11 cellular contexts compared by ENCODE assay signal in the genomic region with DNA sequence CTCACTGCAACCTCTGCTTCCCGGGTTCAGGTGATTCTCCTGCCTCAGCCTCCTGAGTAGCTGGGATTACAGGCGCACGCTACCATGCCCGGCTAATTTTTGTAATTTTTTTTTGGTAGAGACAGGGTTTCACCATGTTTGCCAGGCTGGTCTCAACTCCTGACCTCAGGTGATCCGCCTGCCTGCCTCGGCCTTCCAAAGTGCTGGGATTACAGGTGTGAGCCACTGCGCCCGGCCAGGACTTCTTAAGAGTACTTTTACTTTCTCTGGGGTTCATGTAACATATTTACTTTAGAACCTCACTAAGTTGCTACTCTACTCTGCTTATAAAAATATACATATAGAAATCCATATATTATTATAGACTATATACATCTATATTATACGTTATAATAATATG. TPM values are rescaled to one million over a fixed set of nuclear protein-coding genes. Genes with fewer than 3 reads are reported as not detected.
DNase-seq lines count a peak whose midpoint lies in the region; ATAC-seq, FAIRE-seq and TF ChIP-seq lines count a peak whose summit lies in the region.
"Not testable (repeated sequence)": the region's sequence is repeated elsewhere in the genome, so short reads cannot be mapped to it uniquely, and the experiment has no call there.
"Had no signal": no experiment of that assay in that cellular context is flagged by ENCODE, and none has a peak within 500 bp of the region (broad histone marks: within the 10 kb centered on the region; RNA-seq: fewer than 3 reads in every experiment).

No MANE protein-coding gene starts in this region.

- CTCF ChIA-PET in Calu3 (lab: Charles Lee), result interaction anchor here (0.7 to 2.3 kb wide), 9 partner anchors 112 to 403 kb away, joined by 3 to 50 read pairs (median 9); a partner anchor contains a TSS

- BruUV-seq in Calu3 (replicated peaks; lab: Mats Ljungman, UMichigan), result not testable (repeated sequence)

- not testable (repeated sequence) for H3K9ac ChIP-seq in keratinocyte (ENCODE audit: control insufficient read depth, extremely low read depth, insufficient read depth, low read length); skeletal muscle tissue (ENCODE audit: low read depth in 1 of 3, low read length in 3 of 3)

- not testable (repeated sequence) for H3K9me1 ChIP-seq in keratinocyte (ENCODE audit: control insufficient read depth, extremely low read depth, insufficient read depth, low read length)

- dilution Hi-C loops in keratinocyte (cut with MboI; ENCODE audit: extremely low pct_ligation_motif_present, low sequenced_read_pairs), result not testable (repeated sequence)

- H3K4me2 ChIP-seq in keratinocyte (ENCODE audit: control insufficient read depth, extremely low read depth, insufficient read depth, low read depth, low read length), result peak overlapping the region; percentile 86

- TF ChIP-seq CTCF in Calu3 (IDR thresholded peaks at IDR 0.05; ENCODE audit: unreplicated experiment); Peyer's patch (IDR thresholded peaks at IDR 0.05); keratinocyte (optimal IDR thresholded peaks at IDR 0.05 in 1 of 3, IDR thresholded peaks at IDR 0.05 in 1 of 3, conservative IDR thresholded peaks at IDR 0.05 in 1 of 3; ENCODE audit: extremely low read depth in 1 of 3, insufficient read depth in 2 of 3, low read length in 3 of 3): not testable (repeated sequence)

- H3K27me3 Mint-ChIP-seq in Calu3 (ENCODE audit: unreplicated experiment); activated T-cell treated with anti-CD3 and anti-CD28 coated beads, Interleukin-2, amount 50 U/mL, for 24 hours; central memory CD8-positive, alpha-beta T cell: not testable (repeated sequence)
- H3K27me3 Mint-ChIP-seq in naive thymus-derived CD8-positive, alpha-beta T cell, result peaks cover 0 to 11% (median 7%) of the 10 kb centered on the region in 5 donors

- H3K4me1 Mint-ChIP-seq in Calu3 (ENCODE audit: low read depth, unreplicated experiment), result peaks cover 20% of the 10 kb centered on the region
- H3K4me1 Mint-ChIP-seq in activated T-cell treated with anti-CD3 and anti-CD28 coated beads, Interleukin-2, amount 50 U/mL, for 24 hours (ENCODE audit: low read depth); central memory CD8-positive, alpha-beta T cell; naive thymus-derived CD8-positive, alpha-beta T cell: not testable (repeated sequence)

- not testable (repeated sequence) for DNase-seq in Calu3; Peyer's patch; activated T-cell treated with anti-CD3 and anti-CD28 coated beads, Interleukin-2, amount 50 U/mL, for 24 hours; central memory CD8-positive, alpha-beta T cell (ENCODE audit: low spot score in 2 of 2); keratinocyte (ENCODE audit: low read depth, low spot score)
- DNase-seq in naive thymus-derived CD8-positive, alpha-beta T cell, result peak in 1 of 10 donors; percentile 4

- H4K20me1 ChIP-seq in keratinocyte (ENCODE audit: control insufficient read depth, extremely low read depth, insufficient read depth, low read length), result not testable (repeated sequence)

- H3K4me3 ChIP-seq in Peyer's patch, result peak overlapping the region in 2 of 4 donors; percentile 42 to 44
- H3K4me3 ChIP-seq in keratinocyte (ENCODE audit: control insufficient read depth in 2 of 3, extremely low read depth in 1 of 3, insufficient read depth in 2 of 3, low read depth in 1 of 3, low read length in 3 of 3), result not testable (repeated sequence)
- H3K4me3 ChIP-seq in skeletal muscle tissue (ENCODE audit: low read length in 3 of 3), result peak overlapping the region; percentile 28 to 70 (median 57)

- not testable (repeated sequence) for H3K9me3 ChIP-seq in Peyer's patch; keratinocyte (ENCODE audit: control insufficient read depth, low read depth, low read length); skeletal muscle tissue (ENCODE audit: control insufficient read depth in 3 of 3, low read length in 3 of 3)

- POLR2A ChIA-PET in naive thymus-derived CD8-positive, alpha-beta T cell (lab: Charles Lee), result not testable (repeated sequence)

- H3K36me3 Mint-ChIP-seq in Calu3 (ENCODE audit: insufficient read depth, unreplicated experiment); activated T-cell treated with anti-CD3 and anti-CD28 coated beads, Interleukin-2, amount 50 U/mL, for 24 hours (ENCODE audit: low read depth); central memory CD8-positive, alpha-beta T cell (ENCODE audit: insufficient read depth); naive thymus-derived CD8-positive, alpha-beta T cell: not testable (repeated sequence)

- not testable (repeated sequence) for H3K27me3 ChIP-seq in Peyer's patch; keratinocyte (ENCODE audit: control insufficient read depth, extremely low read depth, insufficient read depth, low read length); skeletal muscle tissue (ENCODE audit: control insufficient read depth in 3 of 3, insufficient read depth in 3 of 3, low read length in 3 of 3)

- H3K27ac Mint-ChIP-seq in Calu3 (ENCODE audit: unreplicated experiment); activated T-cell treated with anti-CD3 and anti-CD28 coated beads, Interleukin-2, amount 50 U/mL, for 24 hours; central memory CD8-positive, alpha-beta T cell (ENCODE audit: low read depth); naive thymus-derived CD8-positive, alpha-beta T cell: not testable (repeated sequence)

- H3K9me3 Mint-ChIP-seq in Calu3 (ENCODE audit: low read depth, unreplicated experiment); activated T-cell treated with anti-CD3 and anti-CD28 coated beads, Interleukin-2, amount 50 U/mL, for 24 hours; central memory CD8-positive, alpha-beta T cell; naive thymus-derived CD8-positive, alpha-beta T cell: not testable (repeated sequence)

- not testable (repeated sequence) for ATAC-seq in central memory CD8-positive, alpha-beta T cell (replicated peaks; ENCODE audit: extremely low read depth, poor library complexity, severe bottlenecking); naive thymus-derived CD8-positive, alpha-beta T cell

- intact Hi-C loops in Calu3 (cut with micrococcal nuclease; ENCODE audit: unreplicated experiment), result loop anchor here (1.0 to 5.0 kb wide), 3 partner anchors 214 to 394 kb away; a partner anchor contains a TSS

- peaks cover 0 to 16% (median 0%) of the 10 kb centered on the region in 4 donors for H3K4me1 ChIP-seq in Peyer's patch
- H3K4me1 ChIP-seq in keratinocyte (ENCODE audit: control insufficient read depth, extremely low read depth, insufficient read depth, low read length); skeletal muscle tissue (ENCODE audit: control insufficient read depth in 3 of 3, insufficient read depth in 3 of 3, low read length in 3 of 3): not testable (repeated sequence)

- H2AFZ ChIP-seq in keratinocyte (ENCODE audit: control insufficient read depth, low read length), result not testable (repeated sequence)

- peak overlapping the region in 3 of 4 donors; percentile 55 to 76 (median 71) for H3K27ac ChIP-seq in Peyer's patch
- not testable (repeated sequence) for H3K27ac ChIP-seq in keratinocyte (ENCODE audit: control insufficient read depth, insufficient read depth, low read length); skeletal muscle tissue (ENCODE audit: low read depth, low read length)

- not testable (repeated sequence) for H3K36me3 ChIP-seq in Peyer's patch; keratinocyte (ENCODE audit: control insufficient read depth in 2 of 2, extremely low read depth in 1 of 2, insufficient read depth in 2 of 2, low read length in 2 of 2); skeletal muscle tissue (ENCODE audit: control insufficient read depth in 3 of 3, insufficient read depth in 3 of 3, low read length in 3 of 3)

- peak overlapping the region; percentile 71 for H3K4me3 Mint-ChIP-seq in Calu3 (ENCODE audit: low read depth, unreplicated experiment)
- peak overlapping the region; percentile 60 for H3K4me3 Mint-ChIP-seq in activated T-cell treated with anti-CD3 and anti-CD28 coated beads, Interleukin-2, amount 50 U/mL, for 24 hours
- peak overlapping the region; percentile 63 for H3K4me3 Mint-ChIP-seq in central memory CD8-positive, alpha-beta T cell
- H3K4me3 Mint-ChIP-seq in naive thymus-derived CD8-positive, alpha-beta T cell, result peak overlapping the region; percentile 64 to 90 (median 82)

- not testable (repeated sequence) for FAIRE-seq in keratinocyte (lab: Jason Lieb, UNC)

- TF ChIP-seq POLR2A in Peyer's patch (IDR thresholded peaks at IDR 0.05), result peak in 1 of 2 donors; percentile 12

- H3K79me2 ChIP-seq in keratinocyte (ENCODE audit: control insufficient read depth, insufficient read depth, low read length), result not testable (repeated sequence)

RNA-seq across cellular contexts. Expression of a gene that starts 31.2 kb away (rescaled TPM):
- total RNA-seq in Calu3 (2022) (not detected in 2 replicates), Peyer's patch (1,000 to 10,000 TPM in 1 of 4 donors, 100 to 1,000 TPM in 2, 1 to 10 TPM in 1; 4.1 to 1,014 (median 487) TPM), skeletal muscle tissue (not detected)
- 0.03 TPM in 1 of 3 replicates, not detected in the others for polyA plus RNA-seq in keratinocyte
- polyA plus RNA-seq in keratinocyte (2011; ENCODE audit: low read depth), result not detected
- polyA plus RNA-seq in keratinocyte (2011; cell fraction: cytosol; rRNA removed), result 0.03 TPM in 1 of 2 replicates, not detected in the other
- polyA plus RNA-seq in keratinocyte (2011; cell fraction: nucleus; rRNA removed), result 0.04 TPM in 1 of 2 replicates, not detected in the other
- polyA plus RNA-seq in keratinocyte (2012; ENCODE audit: low replicate concordance), result not detected in 2 replicates
- polyA minus RNA-seq in keratinocyte, result 1.3 TPM in 1 of 3 replicates, not detected in the others
- not detected for polyA minus RNA-seq in keratinocyte (2011; cell fraction: cytosol; rRNA and poly(A)+ RNA removed)
- not detected in 2 replicates for polyA minus RNA-seq in keratinocyte (2011; cell fraction: nucleus; rRNA and poly(A)+ RNA removed)
- total RNA-seq in naive thymus-derived CD8-positive, alpha-beta T cell, result under 1 TPM in 1 of 2 experiments, not detected in 1; 0.30 TPM
- not detected for polyA plus RNA-seq in naive thymus-derived CD8-positive, alpha-beta T cell
- total RNA-seq: lower leg skin, OCI-LY7, posterior vena cava had no signal
- polyA plus RNA-seq: heart left ventricle had no signal
